Comparison of ENCODE assay signal across 8 cellular contexts in genomic region chr20:63495771-63496403, GRCh38. TPM values are rescaled to one million over a fixed set of nuclear protein-coding genes. Genes with fewer than 3 reads are reported as not detected.
DNase-seq lines count a peak whose midpoint lies in the region; ATAC-seq and TF ChIP-seq lines count a peak whose summit lies in the region.

No MANE protein-coding gene starts in this region.

- H3K36me3 Mint-ChIP-seq in mesothelial cell of epicardium: no peaks in the 10 kb centered on the region

- no peaks in the 10 kb centered on the region for H3K9me3 Mint-ChIP-seq in mesothelial cell of epicardium

- ATAC-seq in GM18907 (IDR thresholded peaks at IDR 0.05; ENCODE audit: unreplicated experiment) (no peak), HG03025 (IDR thresholded peaks at IDR 0.05; ENCODE audit: low FRiP score, unreplicated experiment) (no peak)

- peak; percentile 97 for TF ChIP-seq CTCF in mesothelial cell of epicardium (IDR thresholded peaks at IDR 0.05; ENCODE audit: unreplicated experiment)

- peaks cover 47% of the 10 kb centered on the region for H3K27me3 Mint-ChIP-seq in mesothelial cell of epicardium (ENCODE audit: low read depth)

- no peak overlapping the region for H3K27ac Mint-ChIP-seq in mesothelial cell of epicardium

- DNase-seq in GM03348 (ENCODE audit: low spot score) (peak; percentile 90), NCI-H1105 (lab: John Stamatoyannopoulos, UW) (peak; percentile 34), mesothelial cell of epicardium (ENCODE audit: low spot score in 2 of 2, unreplicated experiment in 2 of 2) (peak; percentile 73 to 80)
- peak; percentile 53 to 67 for DNase-seq in activated CD8-positive, alpha-beta memory T cell treated with anti-CD3 and anti-CD28 coated beads for 1 hour (ENCODE audit: extremely low read depth in 1 of 2, low read depth in 1 of 2)
- peak; percentile 78 for DNase-seq in effector CD4-positive, alpha-beta T cell
- DNase-seq in stimulated activated CD8-positive, alpha-beta memory T cell treated with anti-CD3 and anti-CD28 coated beads, Interleukin-4, amount 100 ng/mL, for 24 hours (ENCODE audit: low read depth): peak; percentile 64

- H3K4me1 Mint-ChIP-seq in mesothelial cell of epicardium: peaks cover 4% of the 10 kb centered on the region

- peak overlapping the region; percentile 34 for H3K4me3 Mint-ChIP-seq in mesothelial cell of epicardium

RNA-seq across cellular contexts. Expression of gene EEF1A2, which starts 3.0 kb away (rescaled TPM):
- total RNA-seq in mesothelial cell of epicardium: 14.4 to 15.6 TPM (median 14.6 TPM) in 3 replicates

RNA-seq across cellular contexts. Expression of gene KCNQ2, which starts 23.4 kb away (rescaled TPM):
- 9.7 to 11.8 TPM (median 10.0 TPM) in 3 replicates for total RNA-seq in mesothelial cell of epicardium

RNA-seq across cellular contexts. Expression of gene PPDPF, which starts 24.7 kb away (rescaled TPM):
- 258 to 271 TPM (median 269 TPM) in 3 replicates for total RNA-seq in mesothelial cell of epicardium

RNA-seq across cellular contexts. Expression of gene PTK6, which starts 41.3 kb away (rescaled TPM):
- 0.11 to 0.18 TPM in 2 of 3 replicates, not detected in the other for total RNA-seq in mesothelial cell of epicardium

RNA-seq across cellular contexts. Expression of gene SRMS, which starts 51.7 kb away (rescaled TPM):
- not detected in 3 replicates for total RNA-seq in mesothelial cell of epicardium

Comparison
In these comparisons a context has a peak if more than half of its experiments do, and no peak if none do; other contexts are left out.
1. DNase-seq: peak in every context shown above with its lines; median percentile 90 in GM03348; 78 in effector CD4-positive, alpha-beta T cell; 76 in mesothelial cell of epicardium; 64 in stimulated activated CD8-positive, alpha-beta memory T cell treated with anti-CD3 and anti-CD28 coated beads, Interleukin-4, amount 100 ng/mL, for 24 hours; 60 in activated CD8-positive, alpha-beta memory T cell treated with anti-CD3 and anti-CD28 coated beads for 1 hour; 34 in NCI-H1105.